ENCODE assay signal across 1 cellular context in the genomic region with DNA sequence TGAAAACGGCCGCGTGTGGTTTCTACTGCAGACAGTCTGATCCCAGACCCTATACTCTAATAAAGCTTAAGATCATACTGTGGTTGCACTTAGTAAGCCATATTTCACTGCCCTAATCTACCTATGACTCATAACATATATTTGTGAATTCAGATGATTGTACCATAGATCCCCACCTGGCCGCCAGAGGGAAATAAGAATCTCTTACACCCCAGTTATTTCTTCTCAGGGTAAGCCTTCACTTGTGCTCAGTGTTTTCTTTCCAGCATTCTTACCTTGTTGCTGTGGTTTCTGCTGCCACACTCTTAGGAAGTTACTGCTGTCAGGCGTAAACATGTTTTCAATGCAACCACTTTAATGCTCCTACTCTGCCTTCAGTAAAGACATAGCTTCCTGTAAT.
TF ChIP-seq lines count a peak whose summit lies in the region.

No MANE protein-coding gene starts in this region.

TF ChIP-seq in HepG2, 621 proteins besides CTCF, POLR2A, EP300 and RAD21:
- TF ChIP-seq, protein P1, sequence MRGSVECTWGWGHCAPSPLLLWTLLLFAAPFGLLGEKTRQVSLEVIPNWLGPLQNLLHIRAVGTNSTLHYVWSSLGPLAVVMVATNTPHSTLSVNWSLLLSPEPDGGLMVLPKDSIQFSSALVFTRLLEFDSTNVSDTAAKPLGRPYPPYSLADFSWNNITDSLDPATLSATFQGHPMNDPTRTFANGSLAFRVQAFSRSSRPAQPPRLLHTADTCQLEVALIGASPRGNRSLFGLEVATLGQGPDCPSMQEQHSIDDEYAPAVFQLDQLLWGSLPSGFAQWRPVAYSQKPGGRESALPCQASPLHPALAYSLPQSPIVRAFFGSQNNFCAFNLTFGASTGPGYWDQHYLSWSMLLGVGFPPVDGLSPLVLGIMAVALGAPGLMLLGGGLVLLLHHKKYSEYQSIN (CRISPR knock-in tag; IDR thresholded peaks at IDR 0.05; ENCODE audit: borderline replicate concordance), result no peak
- TF ChIP-seq ZNF138 (CRISPR knock-in tag; IDR thresholded peaks at IDR 0.05; ENCODE audit: low read depth) (no peak), SCMH1 (CRISPR knock-in tag; IDR thresholded peaks at IDR 0.05; ENCODE audit: borderline replicate concordance) (no peak), EHMT2 (IDR thresholded peaks at IDR 0.05; ENCODE audit: borderline replicate concordance, low read depth, low read length) (no peak), MTF1 (CRISPR knock-in tag; IDR thresholded peaks at IDR 0.05) (no peak), GATAD2A (CRISPR knock-in tag; IDR thresholded peaks at IDR 0.05) (no peak), ZNF367 (CRISPR knock-in tag; IDR thresholded peaks at IDR 0.05; ENCODE audit: borderline replicate concordance) (no peak)
TF ChIP-seq in HepG2: peak in this region for 0.
